Comparison of ENCODE assay signal across 8 cellular contexts in the genomic region with DNA sequence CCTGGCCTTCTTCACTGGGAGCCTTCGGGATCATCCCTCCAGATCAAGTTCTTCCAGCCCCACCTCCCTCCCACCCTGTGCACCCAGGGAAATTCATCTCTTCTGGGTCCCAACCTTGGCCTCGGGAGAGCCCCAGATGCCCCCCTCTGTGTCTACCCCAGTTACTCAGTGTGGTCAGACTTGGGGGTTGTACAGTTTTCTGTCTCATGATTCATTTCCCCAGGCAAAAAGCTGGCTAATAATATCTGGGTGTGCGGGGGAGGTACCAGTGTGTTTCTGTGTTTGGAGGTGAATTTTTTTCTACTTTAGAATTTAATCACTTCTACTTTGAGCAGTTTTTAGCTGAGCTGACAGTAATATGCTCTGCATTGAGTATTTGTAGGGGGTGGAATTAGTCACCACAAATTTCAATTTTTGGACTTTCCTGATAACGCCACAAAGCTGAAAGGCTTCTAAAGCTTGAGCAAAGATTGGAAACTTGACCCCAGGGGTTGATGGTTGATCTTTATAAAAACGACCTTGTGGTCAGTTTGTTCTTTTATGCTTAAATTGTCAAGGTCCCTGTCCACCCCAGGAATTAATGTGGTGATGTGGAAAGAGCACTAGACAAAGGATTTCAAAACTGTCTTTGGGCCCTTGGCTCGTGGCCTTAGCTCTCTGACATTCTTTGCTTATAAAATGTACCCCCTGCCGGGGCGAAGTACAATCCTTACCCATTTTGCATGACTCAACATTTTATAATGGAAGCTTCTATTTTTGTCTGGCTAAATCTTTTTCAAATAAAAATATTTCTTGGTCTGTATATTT.
DNase-seq lines count a peak whose midpoint lies in the region; ATAC-seq and TF ChIP-seq lines count a peak whose summit lies in the region.

No MANE protein-coding gene starts in this region.

- H3K4me1 Mint-ChIP-seq in CD4-positive, alpha-beta T cell (ENCODE audit: low read depth), result peaks cover 47% of the 10 kb centered on the region
- peaks cover 80% of the 10 kb centered on the region for H3K4me1 Mint-ChIP-seq in activated CD4-positive, alpha-beta memory T cell treated with anti-CD3 and anti-CD28 coated beads, Interleukin-2, amount 10 ng/mL, durations not matched to agents 7 days and 5 days
- H3K4me1 Mint-ChIP-seq in Calu3 (ENCODE audit: low read depth, unreplicated experiment), result peaks cover 22% of the 10 kb centered on the region

- DNase-seq in CD4-positive, alpha-beta T cell, result no peak
- DNase-seq in GM20000 (ENCODE audit: low spot score) (peak; percentile 75), fibroblast of lung (ENCODE audit: low read depth in 2 of 2) (peak; percentile 86 to 94), Calu3 (no peak), activated gamma-delta T cell treated with Interleukin-2 at 50 U/mL for 16 hours (no peak)
- DNase-seq in activated CD4-positive, alpha-beta memory T cell treated with anti-CD3 and anti-CD28 coated beads, Interleukin-2, amount 10 ng/mL, durations not matched to agents 7 days and 5 days, result peak; percentile 69
- peak; percentile 57 to 76 for DNase-seq in stimulated activated CD4-positive, alpha-beta T cell treated with anti-CD3 and anti-CD28 coated beads, Interleukin-2, amount 100 ng/mL, for 24 hours

- no peak for TF ChIP-seq CTCF in CD4-positive, alpha-beta T cell (IDR thresholded peaks at IDR 0.05)
- TF ChIP-seq CTCF in GM20000 (IDR thresholded peaks at IDR 0.05; ENCODE audit: extremely low read depth, missing control alignments), result no peak
- TF ChIP-seq CTCF in fibroblast of lung (conservative IDR thresholded peaks at IDR 0.05 in 1 of 2, IDR thresholded peaks at IDR 0.05 in 1 of 2; ENCODE audit: low read depth in 1 of 2, low read length in 2 of 2), result no peak
- TF ChIP-seq CTCF in Calu3 (IDR thresholded peaks at IDR 0.05; ENCODE audit: unreplicated experiment), result no peak

- H3K36me3 ChIP-seq in fibroblast of lung (ENCODE audit: control insufficient read depth, insufficient read depth, low read length), result no peaks in the 10 kb centered on the region

- intact Hi-C loops in CD4-positive, alpha-beta T cell (cut with DNase I, micrococcal nuclease), result loop anchor here in 1 of 2 experiments (5.0 kb wide), 1 partner anchor 34 kb away; no protein-coding TSS in a partner anchor
- intact Hi-C loops in Calu3 (cut with micrococcal nuclease; ENCODE audit: unreplicated experiment), result no loop called here

- no peak overlapping the region for H2AFZ ChIP-seq in fibroblast of lung (ENCODE audit: low read length)

- peak overlapping the region; percentile 31 for H3K4me3 Mint-ChIP-seq in CD4-positive, alpha-beta T cell
- H3K4me3 Mint-ChIP-seq in activated CD4-positive, alpha-beta memory T cell treated with anti-CD3 and anti-CD28 coated beads, Interleukin-2, amount 10 ng/mL, durations not matched to agents 7 days and 5 days, result peak overlapping the region; percentile 77
- no peak overlapping the region for H3K4me3 Mint-ChIP-seq in Calu3 (ENCODE audit: low read depth, unreplicated experiment)

- no peak overlapping the region for H3K9ac ChIP-seq in fibroblast of lung (ENCODE audit: insufficient read depth, low read length)

- no peaks in the 10 kb centered on the region for H3K27me3 ChIP-seq in CD4-positive, alpha-beta T cell (ENCODE audit: control insufficient read depth, insufficient read depth, low read length)
- H3K27me3 ChIP-seq in fibroblast of lung (ENCODE audit: control insufficient read depth, insufficient read depth, low read length), result no peaks in the 10 kb centered on the region

- no peaks in the 10 kb centered on the region for H3K27me3 Mint-ChIP-seq in CD4-positive, alpha-beta T cell
- H3K27me3 Mint-ChIP-seq in activated CD4-positive, alpha-beta memory T cell treated with anti-CD3 and anti-CD28 coated beads, Interleukin-2, amount 10 ng/mL, durations not matched to agents 7 days and 5 days, result no peaks in the 10 kb centered on the region
- no peaks in the 10 kb centered on the region for H3K27me3 Mint-ChIP-seq in Calu3 (ENCODE audit: unreplicated experiment)

- H3K27ac ChIP-seq in CD4-positive, alpha-beta T cell (ENCODE audit: low read depth, low read length), result no peak overlapping the region
- peak overlapping the region; percentile 67 for H3K27ac ChIP-seq in fibroblast of lung (ENCODE audit: insufficient read depth, low read length)

- peak overlapping the region; percentile 55 for H3K27ac Mint-ChIP-seq in CD4-positive, alpha-beta T cell
- peak overlapping the region; percentile 90 for H3K27ac Mint-ChIP-seq in activated CD4-positive, alpha-beta memory T cell treated with anti-CD3 and anti-CD28 coated beads, Interleukin-2, amount 10 ng/mL, durations not matched to agents 7 days and 5 days
- H3K27ac Mint-ChIP-seq in Calu3 (ENCODE audit: unreplicated experiment), result no peak overlapping the region

- no peaks in the 10 kb centered on the region for H4K20me1 ChIP-seq in fibroblast of lung (ENCODE audit: control insufficient read depth, extremely low read depth, insufficient read depth, low read length)

- peak; percentile 28 for ATAC-seq in CD4-positive, alpha-beta T cell (ENCODE audit: poor library complexity)
- peak; percentile 85 for ATAC-seq in HG03460 (IDR thresholded peaks at IDR 0.05; ENCODE audit: unreplicated experiment)

- POLR2A ChIA-PET in CD4-positive, alpha-beta T cell (lab: Charles Lee), result interaction anchor here (1.1 to 2.1 kb wide), 2 partner anchors 14 to 441 kb away, joined by 3 to 9 read pairs; no protein-coding TSS in a partner anchor
- POLR2A ChIA-PET in activated CD4-positive, alpha-beta memory T cell treated with anti-CD3 and anti-CD28 coated beads, Interleukin-2, amount 10 ng/mL, durations not matched to agents 7 days and 5 days (lab: Charles Lee), result interaction anchor here (0.9 to 7.1 kb wide), 45 partner anchors 12 to 685 kb away, joined by 3 to 131 read pairs (median 9); a partner anchor contains a TSS

- CTCF ChIA-PET in CD4-positive, alpha-beta T cell (lab: Charles Lee), result interaction anchor here (5.9 kb wide), 1 partner anchor 399 kb away, joined by 52 read pairs; no protein-coding TSS in a partner anchor
- CTCF ChIA-PET in activated CD4-positive, alpha-beta memory T cell treated with anti-CD3 and anti-CD28 coated beads, Interleukin-2, amount 10 ng/mL, durations not matched to agents 7 days and 5 days (lab: Charles Lee), result interaction anchor here (0.7 to 11.4 kb wide), 17 partner anchors 11 to 484 kb away, joined by 3 to 228 read pairs (median 8); no protein-coding TSS in a partner anchor
- CTCF ChIA-PET in Calu3 (lab: Charles Lee), result no interaction called here

- no peaks in the 10 kb centered on the region for H3K79me2 ChIP-seq in fibroblast of lung (ENCODE audit: control insufficient read depth, insufficient read depth, low read length)

- no TSS peak for BruUV-seq in Calu3 (replicated peaks; lab: Mats Ljungman, UMichigan)

- H3K9me3 Mint-ChIP-seq in CD4-positive, alpha-beta T cell, result no peaks in the 10 kb centered on the region
- H3K9me3 Mint-ChIP-seq in activated CD4-positive, alpha-beta memory T cell treated with anti-CD3 and anti-CD28 coated beads, Interleukin-2, amount 10 ng/mL, durations not matched to agents 7 days and 5 days, result no peaks in the 10 kb centered on the region
- no peaks in the 10 kb centered on the region for H3K9me3 Mint-ChIP-seq in Calu3 (ENCODE audit: low read depth, unreplicated experiment)

- no peaks in the 10 kb centered on the region for H3K9me3 ChIP-seq in CD4-positive, alpha-beta T cell (ENCODE audit: control insufficient read depth, low read length)
- H3K9me3 ChIP-seq in fibroblast of lung (ENCODE audit: control insufficient read depth, insufficient read depth, low read depth, low read length), result no peaks in the 10 kb centered on the region

- no peaks in the 10 kb centered on the region for H3K36me3 Mint-ChIP-seq in CD4-positive, alpha-beta T cell (ENCODE audit: low read depth)
- peaks cover 11% of the 10 kb centered on the region for H3K36me3 Mint-ChIP-seq in activated CD4-positive, alpha-beta memory T cell treated with anti-CD3 and anti-CD28 coated beads, Interleukin-2, amount 10 ng/mL, durations not matched to agents 7 days and 5 days (ENCODE audit: low read depth)
- H3K36me3 Mint-ChIP-seq in Calu3 (ENCODE audit: insufficient read depth, unreplicated experiment), result no peaks in the 10 kb centered on the region

- peaks cover 9% of the 10 kb centered on the region for H3K4me1 ChIP-seq in fibroblast of lung (ENCODE audit: control insufficient read depth, extremely low read depth, insufficient read depth, low read length)

- no peak overlapping the region for H3K4me3 ChIP-seq in fibroblast of lung (replicated peaks in 1 of 4; ENCODE audit: control extremely low read depth in 1 of 4, insufficient read depth in 1 of 4, low read depth in 3 of 4, low read length in 4 of 4)

- H3K4me2 ChIP-seq in fibroblast of lung (ENCODE audit: extremely low read depth, insufficient read depth, low read length), result no peak overlapping the region

Comparison
In these comparisons a context has a peak if more than half of its experiments do, and no peak if none do; other contexts are left out.
1. DNase-seq: peak in GM20000 (single experiment), activated CD4-positive, alpha-beta memory T cell treated with anti-CD3 and anti-CD28 coated beads, Interleukin-2, amount 10 ng/mL, durations not matched to agents 7 days and 5 days (single experiment), fibroblast of lung (2 of 2) and stimulated activated CD4-positive, alpha-beta T cell treated with anti-CD3 and anti-CD28 coated beads, Interleukin-2, amount 100 ng/mL, for 24 hours (2 of 2); none in CD4-positive, alpha-beta T cell (0 of 10), Calu3 (single experiment) and activated gamma-delta T cell treated with Interleukin-2 at 50 U/mL for 16 hours (single experiment).